14 cellular contexts compared by ENCODE assay signal in the genomic region with DNA sequence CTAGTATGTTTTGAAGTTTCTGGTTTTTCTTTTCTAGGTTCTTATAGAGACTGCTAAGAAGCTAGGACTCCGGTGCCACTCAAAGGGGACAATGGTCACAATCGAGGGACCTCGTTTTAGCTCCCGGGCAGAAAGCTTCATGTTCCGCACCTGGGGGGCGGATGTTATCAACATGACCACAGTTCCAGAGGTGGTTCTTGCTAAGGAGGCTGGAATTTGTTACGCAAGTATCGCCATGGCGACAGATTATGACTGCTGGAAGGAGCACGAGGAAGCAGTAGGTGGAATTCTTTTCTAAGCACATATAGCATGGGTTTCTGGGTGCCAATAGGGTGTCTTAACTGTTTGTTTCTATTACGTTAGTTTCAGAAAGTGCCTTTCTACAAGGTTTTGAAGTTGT. TPM values are rescaled to one million over a fixed set of nuclear protein-coding genes. Genes with fewer than 3 reads are reported as not detected.
A peak's percentile ranks its signal among the peaks of the same experiment; 100 is the strongest.
DNase-seq lines count a peak whose midpoint lies in the region; ATAC-seq and TF ChIP-seq lines count a peak whose summit lies in the region.
"Had no signal": no experiment of that assay in that cellular context is flagged by ENCODE, and none has a peak within 500 bp of the region (broad histone marks: within the 10 kb centered on the region; RNA-seq: fewer than 3 reads in every experiment).

No MANE protein-coding gene starts in this region.

- no peaks in the 10 kb centered on the region for H3K9me3 ChIP-seq in fibroblast of lung (ENCODE audit: control insufficient read depth, insufficient read depth, low read depth, low read length)

- no peak for ATAC-seq in memory B cell (ENCODE audit: low read depth)
- ATAC-seq: activated naive CD4-positive, alpha-beta T cell treated with anti-CD3 and anti-CD28 coated beads, Interleukin-2, amount 50 U/mL, for 72 hours had no signal

- no peak overlapping the region for H2AFZ ChIP-seq in fibroblast of lung (ENCODE audit: low read length)

- H3K27ac ChIP-seq in fibroblast of lung (ENCODE audit: insufficient read depth, low read length): no peak overlapping the region

- H3K4me1 Mint-ChIP-seq in memory B cell: peaks cover 4% of the 10 kb centered on the region

- no peak for TF ChIP-seq CTCF in AG10803 (conservative IDR thresholded peaks at IDR 0.05; ENCODE audit: low read length)
- TF ChIP-seq CTCF in fibroblast of lung (conservative IDR thresholded peaks at IDR 0.05 in 1 of 2, IDR thresholded peaks at IDR 0.05 in 1 of 2; ENCODE audit: low read depth in 1 of 2, low read length in 2 of 2): no peak

- peaks cover 6% of the 10 kb centered on the region for H3K36me3 ChIP-seq in fibroblast of lung (ENCODE audit: control insufficient read depth, insufficient read depth, low read length)

- no peaks in the 10 kb centered on the region for H3K79me2 ChIP-seq in fibroblast of lung (ENCODE audit: control insufficient read depth, insufficient read depth, low read length)

- H3K36me3 Mint-ChIP-seq in memory B cell: peaks cover 42% of the 10 kb centered on the region

- H4K20me1 ChIP-seq in fibroblast of lung (ENCODE audit: control insufficient read depth, extremely low read depth, insufficient read depth, low read length): no peaks in the 10 kb centered on the region

- H3K4me2 ChIP-seq in fibroblast of lung (ENCODE audit: extremely low read depth, insufficient read depth, low read length): no peak overlapping the region

- peaks cover 16% of the 10 kb centered on the region for H3K4me1 ChIP-seq in fibroblast of lung (ENCODE audit: control insufficient read depth, extremely low read depth, insufficient read depth, low read length)

- H3K27ac Mint-ChIP-seq in memory B cell: peak overlapping the region; percentile 23

- H3K9me3 Mint-ChIP-seq in memory B cell: peaks cover 1% of the 10 kb centered on the region
- H3K9me3 Mint-ChIP-seq: activated naive CD4-positive, alpha-beta T cell treated with anti-CD3 and anti-CD28 coated beads, Interleukin-2, amount 50 U/mL, for 72 hours; naive B cell had no signal

- no peak overlapping the region for H3K4me3 ChIP-seq in AG10803 (ENCODE audit: low read length)
- H3K4me3 ChIP-seq in fibroblast of lung (replicated peaks in 1 of 4; ENCODE audit: control extremely low read depth in 1 of 4, insufficient read depth in 1 of 4, low read depth in 3 of 4, low read length in 4 of 4): no peak overlapping the region

- H3K9ac ChIP-seq in fibroblast of lung (ENCODE audit: insufficient read depth, low read length): no peak overlapping the region

- H3K27me3 ChIP-seq in fibroblast of lung (ENCODE audit: control insufficient read depth, insufficient read depth, low read length): no peaks in the 10 kb centered on the region

- H3K4me3 Mint-ChIP-seq in memory B cell: no peak overlapping the region
- H3K4me3 Mint-ChIP-seq: naive B cell had no signal

- no peaks in the 10 kb centered on the region for H3K27me3 Mint-ChIP-seq in memory B cell
- H3K27me3 Mint-ChIP-seq: naive B cell had no signal

- DNase-seq in AG10803 (ENCODE audit: low read depth) (peak; percentile 55), NCI-H226 (peak; percentile 83), fibroblast of lung (ENCODE audit: low read depth in 2 of 2) (peak; percentile 43 to 93), memory B cell (ENCODE audit: low spot score in 2 of 2) (no peak), NCI-H446 (lab: John Stamatoyannopoulos, UW) (no peak), NCI-H524 treated with DMSO at 0.1 percent for 48 hours (lab: John Stamatoyannopoulos, UW) (no peak)
- DNase-seq in activated T-cell treated with anti-CD3 and anti-CD28 coated beads, Interleukin-2, amount 50 U/mL, for 48 hours: no peak
- no peak for DNase-seq in stimulated activated CD4-positive, alpha-beta T cell treated with anti-CD3 and anti-CD28 coated beads, Interleukin-4, amount 100 ng/mL, for 24 hours
- DNase-seq: DND-41; effector CD8-positive, alpha-beta T cell; KG1; naive B cell; NCI-H2029 had no signal

RNA-seq across cellular contexts. Expression of a gene that starts 52.2 kb away (rescaled TPM):
- 27.6 and 28.8 TPM in 2 replicates for total RNA-seq in fibroblast of lung
- polyA plus RNA-seq in fibroblast of lung: 20.0 and 31.1 TPM in 2 replicates
- polyA plus RNA-seq in fibroblast of lung (2012): 15.9 and 26.2 TPM in 2 replicates
- polyA minus RNA-seq in fibroblast of lung (ENCODE audit: low replicate concordance): 21.1 and 22.6 TPM in 2 replicates

Comparison
In these comparisons a context has a peak if more than half of its experiments do, and no peak if none do; other contexts are left out.
1. DNase-seq: peak in AG10803 (single experiment), NCI-H226 (single experiment) and fibroblast of lung (2 of 2); none in memory B cell (0 of 2), NCI-H446 (0 of 2), NCI-H524 treated with DMSO at 0.1 percent for 48 hours (single experiment), activated T-cell treated with anti-CD3 and anti-CD28 coated beads, Interleukin-2, amount 50 U/mL, for 48 hours (0 of 2) and stimulated activated CD4-positive, alpha-beta T cell treated with anti-CD3 and anti-CD28 coated beads, Interleukin-4, amount 100 ng/mL, for 24 hours (single experiment).